In genomic region chr5:157802747-157803146, GRCh38 we compare ENCODE assay signal across 1 cellular context.
TF ChIP-seq lines count a peak whose summit lies in the region.

No MANE protein-coding gene starts in this region.

TF ChIP-seq in GM12878, 131 proteins besides CTCF, POLR2A, EP300 and RAD21 (continued from another document):
- TF ChIP-seq ZNF687 (IDR thresholded peaks at IDR 0.05) (no peak), CHD4 (IDR thresholded peaks at IDR 0.05) (no peak), LARP7 (IDR thresholded peaks at IDR 0.05) (no peak), BCL3 (IDR thresholded peaks at IDR 0.05; ENCODE audit: borderline replicate concordance, insufficient read depth, low read depth, low read length, poor library complexity, severe bottlenecking) (no peak), REST (IDR thresholded peaks at IDR 0.05; ENCODE audit: low read depth, low read length) (no peak), EGR1 (IDR thresholded peaks at IDR 0.05; ENCODE audit: borderline replicate concordance in 1 of 2, low read depth in 2 of 2, low read length in 2 of 2) (no peak)
TF ChIP-seq in GM12878: peak in this region for 0.
